In the genomic region with DNA sequence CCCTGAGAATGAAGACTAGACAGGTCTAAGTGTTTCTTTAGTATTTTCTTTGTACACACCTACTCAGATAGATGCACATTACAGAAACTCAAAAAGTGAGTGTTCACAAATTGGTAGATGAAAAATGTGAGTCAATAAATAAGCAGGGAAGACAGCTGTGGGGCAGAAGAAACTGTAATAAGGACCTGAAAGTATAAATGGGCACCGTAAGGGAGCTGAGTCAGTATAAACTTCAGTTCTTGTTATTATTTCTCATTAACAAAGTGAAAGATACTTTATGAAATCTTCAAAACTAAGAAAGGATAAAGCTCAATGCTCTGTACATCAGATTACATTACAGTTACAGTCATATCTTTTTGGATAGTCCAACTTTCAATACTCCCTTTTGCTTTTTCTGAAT, we compare ENCODE assay signal across 13 cellular contexts. TPM values are rescaled to one million over a fixed set of nuclear protein-coding genes. Genes with fewer than 3 reads are reported as not detected.
DNase-seq lines count a peak whose midpoint lies in the region; ATAC-seq and TF ChIP-seq lines count a peak whose summit lies in the region.
"Had no signal": no experiment of that assay in that cellular context is flagged by ENCODE, and none has a peak within 500 bp of the region (broad histone marks: within the 10 kb centered on the region; RNA-seq: fewer than 3 reads in every experiment).

No MANE protein-coding gene starts in this region.

- peaks cover 4% of the 10 kb centered on the region for H3K9me3 ChIP-seq in OCI-LY1 (ENCODE audit: low read length)
- no peaks in the 10 kb centered on the region for H3K9me3 ChIP-seq in vagina
- H3K9me3 ChIP-seq: body of pancreas, SJSA1 had no signal

- no peak for TF ChIP-seq POLR2A in vagina (IDR thresholded peaks at IDR 0.05)

- peaks cover 41% of the 10 kb centered on the region for H3K36me3 ChIP-seq in OCI-LY1 (ENCODE audit: insufficient read depth, low read length)
- H3K36me3 ChIP-seq in vagina, result no peaks in the 10 kb centered on the region

- H3K27me3 ChIP-seq in OCI-LY1 (ENCODE audit: insufficient read depth, low read length) (no peaks in the 10 kb centered on the region), vagina (no peaks in the 10 kb centered on the region)
- H3K27me3 ChIP-seq: body of pancreas, SJSA1 had no signal

- H3K27ac ChIP-seq in OCI-LY1 (ENCODE audit: low read depth, low read length, poor library complexity, severe bottlenecking) (no peak overlapping the region), vagina (no peak overlapping the region)
- H3K27ac ChIP-seq: body of pancreas, SJSA1 had no signal

- TF ChIP-seq CTCF in OCI-LY1 (IDR thresholded peaks at IDR 0.05; ENCODE audit: low read length), result no peak
- no peak for TF ChIP-seq CTCF in vagina (IDR thresholded peaks at IDR 0.05)

- peak in 1 of 2 donors; percentile 14 for ATAC-seq in activated T-cell treated with anti-CD3 and anti-CD28 coated beads, Interleukin-2, amount 50 U/mL, for 72 hours (replicated peaks in 1 of 2)
- no peak for ATAC-seq in stimulated activated memory B cell treated with anti-CD40 and anti-IgM and Interleukin-4, amounts not matched to agents 10 μg/mL and 1 μg/mL and 100 μg/mL, for 72 hours
- ATAC-seq in GM19397 (IDR thresholded peaks at IDR 0.05; ENCODE audit: unreplicated experiment) (no peak), GM21825 (IDR thresholded peaks at IDR 0.05; ENCODE audit: unreplicated experiment) (no peak)
- ATAC-seq: body of pancreas had no signal

- H3K27me3 Mint-ChIP-seq in activated T-cell treated with anti-CD3 and anti-CD28 coated beads, Interleukin-2, amount 50 U/mL, for 72 hours (ENCODE audit: low read depth), result no peaks in the 10 kb centered on the region
- H3K27me3 Mint-ChIP-seq in dendritic cell treated with granulocyte-macrophage colony-stimulating factor and Interleukin-4, amounts not matched to agents 40 ng/mL and 50 ng/mL, for 4 days, result no peaks in the 10 kb centered on the region
- H3K27me3 Mint-ChIP-seq in stimulated activated memory B cell treated with anti-CD40 and anti-IgM and Interleukin-4, amounts not matched to agents 10 μg/mL and 1 μg/mL and 100 μg/mL, for 72 hours, result no peaks in the 10 kb centered on the region

- no peaks in the 10 kb centered on the region for H3K9me2 ChIP-seq in OCI-LY1 (ENCODE audit: low read depth, low read length)

- H3K27ac Mint-ChIP-seq in activated T-cell treated with anti-CD3 and anti-CD28 coated beads, Interleukin-2, amount 50 U/mL, for 72 hours, result peak overlapping the region; percentile 88
- peak overlapping the region; percentile 53 for H3K27ac Mint-ChIP-seq in dendritic cell treated with granulocyte-macrophage colony-stimulating factor and Interleukin-4, amounts not matched to agents 40 ng/mL and 50 ng/mL, for 4 days
- peak overlapping the region; percentile 85 for H3K27ac Mint-ChIP-seq in stimulated activated memory B cell treated with anti-CD40 and anti-IgM and Interleukin-4, amounts not matched to agents 10 μg/mL and 1 μg/mL and 100 μg/mL, for 72 hours

- H4K20me1 ChIP-seq in OCI-LY1 (ENCODE audit: insufficient read depth, low read length), result no peaks in the 10 kb centered on the region; the same call in 1 of the 2 replicates

- intact Hi-C loops in dendritic cell treated with granulocyte-macrophage colony-stimulating factor and Interleukin-4, amounts not matched to agents 40 ng/mL and 50 ng/mL, for 4 days (cut with micrococcal nuclease), result no loop called here
- intact Hi-C loops in vagina (cut with DNase I), result no loop called here

- peak overlapping the region; percentile 96 for H3K4me2 ChIP-seq in OCI-LY1 (ENCODE audit: low read length)

- H3K4me1 Mint-ChIP-seq in activated T-cell treated with anti-CD3 and anti-CD28 coated beads, Interleukin-2, amount 50 U/mL, for 72 hours (ENCODE audit: low read depth), result peaks cover 74% of the 10 kb centered on the region
- H3K4me1 Mint-ChIP-seq in dendritic cell treated with granulocyte-macrophage colony-stimulating factor and Interleukin-4, amounts not matched to agents 40 ng/mL and 50 ng/mL, for 4 days (ENCODE audit: low read depth), result peaks cover 54% of the 10 kb centered on the region
- peaks cover 57% of the 10 kb centered on the region for H3K4me1 Mint-ChIP-seq in stimulated activated memory B cell treated with anti-CD40 and anti-IgM and Interleukin-4, amounts not matched to agents 10 μg/mL and 1 μg/mL and 100 μg/mL, for 72 hours

- no peaks in the 10 kb centered on the region for H3K9me3 Mint-ChIP-seq in activated T-cell treated with anti-CD3 and anti-CD28 coated beads, Interleukin-2, amount 50 U/mL, for 72 hours
- H3K9me3 Mint-ChIP-seq in dendritic cell treated with granulocyte-macrophage colony-stimulating factor and Interleukin-4, amounts not matched to agents 40 ng/mL and 50 ng/mL, for 4 days, result no peaks in the 10 kb centered on the region
- H3K9me3 Mint-ChIP-seq in stimulated activated memory B cell treated with anti-CD40 and anti-IgM and Interleukin-4, amounts not matched to agents 10 μg/mL and 1 μg/mL and 100 μg/mL, for 72 hours, result no peaks in the 10 kb centered on the region

- peak overlapping the region; percentile 90 to 97 for H3K4me3 Mint-ChIP-seq in activated T-cell treated with anti-CD3 and anti-CD28 coated beads, Interleukin-2, amount 50 U/mL, for 72 hours
- peak overlapping the region; percentile 52 for H3K4me3 Mint-ChIP-seq in dendritic cell treated with granulocyte-macrophage colony-stimulating factor and Interleukin-4, amounts not matched to agents 40 ng/mL and 50 ng/mL, for 4 days
- H3K4me3 Mint-ChIP-seq in stimulated activated memory B cell treated with anti-CD40 and anti-IgM and Interleukin-4, amounts not matched to agents 10 μg/mL and 1 μg/mL and 100 μg/mL, for 72 hours, result peak overlapping the region; percentile 95

- H3F3A ChIP-seq in OCI-LY1 (ENCODE audit: insufficient read depth, low read length), result no peaks in the 10 kb centered on the region

- DNase-seq in activated T-cell treated with anti-CD3 and anti-CD28 coated beads, Interleukin-2, amount 50 U/mL, for 72 hours, result no peak
- no peak for DNase-seq in activated T-cell treated with anti-CD3 and anti-CD28 coated beads, Interleukin-2, amount 50 U/mL, for 1 hour
- no peak for DNase-seq in vagina (ENCODE audit: extremely low spot score in 2 of 2)
- DNase-seq: activated CD4-positive, alpha-beta T cell treated with anti-CD3 and anti-CD28 coated beads, Interleukin-2, amount 50 U/mL, for 48 hours; body of pancreas; HCEC 1CT; NCI-H524 treated with DMSO at 0.1 percent for 48 hours had no signal

- H2AFZ ChIP-seq in OCI-LY1 (ENCODE audit: low read length), result no peak overlapping the region

- H3K4me1 ChIP-seq in OCI-LY1 (ENCODE audit: insufficient read depth, low read length, severe bottlenecking) (peaks cover 65% of the 10 kb centered on the region), vagina (peaks cover 52% of the 10 kb centered on the region)

- H3K79me2 ChIP-seq in OCI-LY1 (ENCODE audit: insufficient read depth, low read length), result peaks cover 71% of the 10 kb centered on the region

- H3K4me3 ChIP-seq in OCI-LY1 (ENCODE audit: low read depth, low read length, poor library complexity, severe bottlenecking) (peak overlapping the region; percentile 83), vagina (no peak overlapping the region)
- H3K4me3 ChIP-seq: body of pancreas, SJSA1 had no signal

- peaks cover 3 to 15% of the 10 kb centered on the region in 2 donors for H3K36me3 Mint-ChIP-seq in activated T-cell treated with anti-CD3 and anti-CD28 coated beads, Interleukin-2, amount 50 U/mL, for 72 hours (ENCODE audit: insufficient read depth in 2 of 2)
- peaks cover 31% of the 10 kb centered on the region for H3K36me3 Mint-ChIP-seq in dendritic cell treated with granulocyte-macrophage colony-stimulating factor and Interleukin-4, amounts not matched to agents 40 ng/mL and 50 ng/mL, for 4 days (ENCODE audit: low read depth)
- peaks cover 5% of the 10 kb centered on the region for H3K36me3 Mint-ChIP-seq in stimulated activated memory B cell treated with anti-CD40 and anti-IgM and Interleukin-4, amounts not matched to agents 10 μg/mL and 1 μg/mL and 100 μg/mL, for 72 hours

- no peak overlapping the region; the same call in 1 of the 2 replicates for H3K9ac ChIP-seq in OCI-LY1 (ENCODE audit: low read length)

RNA-seq across cellular contexts. Expression of a gene that starts 2.5 kb away (rescaled TPM):
- 100 to 1,000 TPM; 110 to 126 TPM for total RNA-seq in activated T-cell treated with anti-CD3 and anti-CD28 coated beads, Interleukin-2, amount 50 U/mL, for 72 hours
- 55.7 TPM for total RNA-seq in vagina
